ENCODE assay signal across 1 cellular context in genomic region chr2:239401450-239402227, GRCh38.
TF ChIP-seq lines count a peak whose summit lies in the region.

No MANE protein-coding gene starts in this region.

TF ChIP-seq in K562, 482 proteins besides CTCF, POLR2A, EP300 and RAD21 (continued from another document and continues in another):
- no peak for TF ChIP-seq ZBTB12 (CRISPR knock-in tag; IDR thresholded peaks at IDR 0.05)
- peak; percentile 99 for TF ChIP-seq USF1 (CRISPR knock-in tag; IDR thresholded peaks at IDR 0.05)
- no peak for TF ChIP-seq NFIX (CRISPR knock-in tag; IDR thresholded peaks at IDR 0.05; ENCODE audit: low read depth)
- no peak for TF ChIP-seq MCM3 (IDR thresholded peaks at IDR 0.05)
- TF ChIP-seq ZNF644 (tag; IDR thresholded peaks at IDR 0.05; ENCODE audit: low read depth) = no peak
- TF ChIP-seq SAFB2 (IDR thresholded peaks at IDR 0.05; ENCODE audit: borderline replicate concordance, low read depth, low read length, severe bottlenecking) = no peak
- TF ChIP-seq PURB (CRISPR knock-in tag; IDR thresholded peaks at IDR 0.05; ENCODE audit: low read depth) = no peak
- TF ChIP-seq FOS (IDR thresholded peaks at IDR 0.05; ENCODE audit: extremely low read depth, insufficient read length) = no peak
- TF ChIP-seq ZNF583 (CRISPR knock-in tag; IDR thresholded peaks at IDR 0.05) = no peak
- 0 out of 2 replicates have a peak, but pooled peaks have one; percentile 24 for TF ChIP-seq ETV1 (tag; conservative IDR thresholded peaks at IDR 0.05; ENCODE audit: low read depth)
- TF ChIP-seq E2F8 (IDR thresholded peaks at IDR 0.05; ENCODE audit: low read depth, partially characterized antibody) = no peak
- TF ChIP-seq RFX7 (CRISPR knock-in tag; IDR thresholded peaks at IDR 0.05) = no peak
- peak; percentile 63 for TF ChIP-seq MBD2 (IDR thresholded peaks at IDR 0.05; ENCODE audit: borderline replicate concordance, low read depth)
- TF ChIP-seq ATF3 (IDR thresholded peaks at IDR 0.05) = no peak
- TF ChIP-seq ATF3 (CRISPR knock-in tag; conservative IDR thresholded peaks at IDR 0.05) = 0 out of 2 replicates have a peak, but pooled peaks have one; percentile 25
- TF ChIP-seq ARID3B (CRISPR knock-in tag; IDR thresholded peaks at IDR 0.05; ENCODE audit: borderline replicate concordance) = no peak
- TF ChIP-seq SMARCB1 (IDR thresholded peaks at IDR 0.05; ENCODE audit: insufficient read length, low read depth) = no peak
- no peak for TF ChIP-seq GTF2B (IDR thresholded peaks at IDR 0.05; ENCODE audit: extremely low read depth, insufficient read length)
- TF ChIP-seq MEF2A (IDR thresholded peaks at IDR 0.05; ENCODE audit: control insufficient read depth, low read depth, low read length) = no peak
- TF ChIP-seq EZH2 (IDR thresholded peaks at IDR 0.05; ENCODE audit: borderline replicate concordance, low read depth, low read length) = no peak
- TF ChIP-seq ATF2 (CRISPR knock-in tag; IDR thresholded peaks at IDR 0.05) = no peak
- TF ChIP-seq CBFA2T3 (IDR thresholded peaks at IDR 0.05) = 0 out of 2 replicates have a peak, but pooled peaks have one; percentile 4
- TF ChIP-seq PATZ1 (CRISPR knock-in tag; IDR thresholded peaks at IDR 0.05; ENCODE audit: borderline replicate concordance) = no peak
- peak in 1 of 2 experiments; percentile 74; a peak in 2 of 4 replicates for TF ChIP-seq HDAC1 (IDR thresholded peaks at IDR 0.05)
- no peak for TF ChIP-seq NELFE (IDR thresholded peaks at IDR 0.05; ENCODE audit: insufficient read depth, insufficient read length)
- no peak for TF ChIP-seq ZBTB34 (CRISPR knock-in tag; IDR thresholded peaks at IDR 0.05)
- TF ChIP-seq POLR2H (tag; IDR thresholded peaks at IDR 0.05; ENCODE audit: low read depth) = peak; percentile 83
- TF ChIP-seq ZNF280A (IDR thresholded peaks at IDR 0.05; ENCODE audit: low read depth, partially characterized antibody) = no peak
- no peak for TF ChIP-seq PHB (CRISPR knock-in tag; IDR thresholded peaks at IDR 0.05)
- TF ChIP-seq CREB1 (IDR thresholded peaks at IDR 0.05) = peak; percentile 54; the same call in 1 of the 2 replicates
- TF ChIP-seq CREB1 (CRISPR knock-in tag; IDR thresholded peaks at IDR 0.05) = peak; percentile 23; the same call in 1 of the 2 replicates
- no peak; the same call in 1 of the 2 replicates for TF ChIP-seq DPF2 (IDR thresholded peaks at IDR 0.05)
- TF ChIP-seq SMARCC2 (IDR thresholded peaks at IDR 0.05; ENCODE audit: low read depth) = no peak
- no peak for TF ChIP-seq CSDE1 (IDR thresholded peaks at IDR 0.05)
- TF ChIP-seq TAF15 (IDR thresholded peaks at IDR 0.05; ENCODE audit: low read depth, low read length) = no peak
- TF ChIP-seq PRPF4 (IDR thresholded peaks at IDR 0.05; ENCODE audit: insufficient read depth, low read depth, low read length, poor library complexity, severe bottlenecking) = no peak
- no peak for TF ChIP-seq MAFG (tag; conservative IDR thresholded peaks at IDR 0.05)
- no peak; the same call in 1 of the 2 replicates for TF ChIP-seq NR2C2 (CRISPR knock-in tag; IDR thresholded peaks at IDR 0.05)
- peak; percentile 84 for TF ChIP-seq NR2C2 (tag; IDR thresholded peaks at IDR 0.05)
- no peak for TF ChIP-seq BRCA1 (IDR thresholded peaks at IDR 0.05)
- TF ChIP-seq BRCA1 (CRISPR knock-in tag; IDR thresholded peaks at IDR 0.05) = no peak
- TF ChIP-seq ID3 (CRISPR knock-in tag; IDR thresholded peaks at IDR 0.05) = no peak
- TF ChIP-seq ID3 (tag; IDR thresholded peaks at IDR 0.05) = peak; percentile 76
- no peak for TF ChIP-seq HINFP (tag; conservative IDR thresholded peaks at IDR 0.05; ENCODE audit: low read depth)
- no peak for TF ChIP-seq CBX8 (IDR thresholded peaks at IDR 0.05; ENCODE audit: borderline replicate concordance, extremely low read depth, low read depth, low read length, poor library complexity, severe bottlenecking)
- no peak for TF ChIP-seq HDAC3 (IDR thresholded peaks at IDR 0.05; ENCODE audit: borderline replicate concordance, partially characterized antibody)
- TF ChIP-seq FOXP1 (CRISPR knock-in tag; IDR thresholded peaks at IDR 0.05) = peak; percentile 54; the same call in 1 of the 2 replicates
- no peak for TF ChIP-seq MAFF (IDR thresholded peaks at IDR 0.05; ENCODE audit: low read length)
- no peak for TF ChIP-seq BCOR (IDR thresholded peaks at IDR 0.05)
- peak; percentile 97 for TF ChIP-seq TOE1 (IDR thresholded peaks at IDR 0.05; ENCODE audit: borderline replicate concordance)
- no peak for TF ChIP-seq TOE1 (CRISPR knock-in tag; IDR thresholded peaks at IDR 0.05; ENCODE audit: borderline replicate concordance, low read depth)
- TF ChIP-seq ZNF24 (IDR thresholded peaks at IDR 0.05) = no peak
